ENCODE assay signal across 8 cellular contexts in genomic region chr6:147203311-147204059, GRCh38. TPM values are rescaled to one million over a fixed set of nuclear protein-coding genes. Genes with fewer than 3 reads are reported as not detected.
A peak's percentile ranks its signal among the peaks of the same experiment; 100 is the strongest.
DNase-seq lines count a peak whose midpoint lies in the region; ATAC-seq, FAIRE-seq and TF ChIP-seq lines count a peak whose summit lies in the region.

No MANE protein-coding gene starts in this region.

- TF ChIP-seq EP300 in HepG2 (IDR thresholded peaks at IDR 0.05; ENCODE audit: low read depth in 2 of 2, low read length in 2 of 2), result 0 out of 4 replicates have a peak, but pooled peaks of 1 of the 2 experiments have one; percentile 4
- no peak for TF ChIP-seq EP300 in HepG2 (CRISPR knock-in tag; IDR thresholded peaks at IDR 0.05; ENCODE audit: borderline replicate concordance)

- peak overlapping the region; percentile 93 for H3K4me2 ChIP-seq in HepG2 (ENCODE audit: low read depth, low read length)

- peak; percentile 31 for TF ChIP-seq RAD21 in HepG2 (CRISPR knock-in tag; IDR thresholded peaks at IDR 0.05)

- CTCF ChIA-PET in HepG2 (lab: Yijun Ruan, JAX; ENCODE audit: low intra/inter-chr PET ratio, low total read pairs), result interaction anchor here (1.0 kb wide), 1 partner anchor 346 kb away, joined by 4 read pairs; no protein-coding TSS in a partner anchor

- peaks cover 26% of the 10 kb centered on the region for H3K79me2 ChIP-seq in HepG2 (ENCODE audit: insufficient read depth, low read length)

- H3K4me1 ChIP-seq in HepG2 (ENCODE audit: insufficient read depth, low read length), result peaks cover 30% of the 10 kb centered on the region

- H3K27me3 ChIP-seq in HepG2 (ENCODE audit: control insufficient read depth in 1 of 2, insufficient read depth in 2 of 2, low read length in 2 of 2), result no peaks in the 10 kb centered on the region; a peak in 1 of 5 replicates

- POLR2A ChIA-PET in HepG2 (lab: Yijun Ruan, JAX), result interaction anchor here (0.8 to 2.4 kb wide), 4 partner anchors 11 to 224 kb away, joined by 3 to 7 read pairs (median 5); no protein-coding TSS in a partner anchor

- peak overlapping the region; percentile 77 for H3K9ac ChIP-seq in HepG2 (ENCODE audit: insufficient read depth, low read depth, low read length)

- H3K27ac ChIP-seq in coronary artery (peak overlapping the region; percentile 93 to 99), HepG2 (ENCODE audit: extremely low read length, insufficient read depth, low read length) (peak overlapping the region; percentile 53)

- intact Hi-C loops in HepG2 (cut with micrococcal nuclease; ENCODE audit: unreplicated experiment), result loop anchor here (2.0 to 5.0 kb wide), 3 partner anchors 141 to 346 kb away; no protein-coding TSS in a partner anchor

- H3K4me3 ChIP-seq in AG10803 (ENCODE audit: low read length), result peak overlapping the region; percentile 95
- H3K4me3 ChIP-seq in coronary artery, result peak overlapping the region; percentile 88
- peak overlapping the region; percentile 83 to 92 (median 91) for H3K4me3 ChIP-seq in HepG2 (replicated peaks in 1 of 3; ENCODE audit: insufficient read depth in 1 of 3, low read depth in 2 of 3, low read length in 3 of 3)

- TF ChIP-seq POLR2A in HepG2 (IDR thresholded peaks at IDR 0.05; ENCODE audit: insufficient read depth in 1 of 2, low read depth in 2 of 2, low read length in 2 of 2), result peak; percentile 1 to 80; a peak in 3 of 4 replicates

- WGBS in HepG2 (ENCODE audit: low lambda C conversion rate), result under 1% methylated on average over 51 of the region's 74 CpGs

- in situ Hi-C loops in HepG2 (cut with HindIII; ENCODE audit: extremely low pct_ligation_motif_present, low pct_unique_long_range_greater_than_20kb), result loop anchor here (10.0 kb wide), 2 partner anchors 219 to 299 kb away; no protein-coding TSS in a partner anchor

- DNase-seq in AG10803 (ENCODE audit: low read depth), result peak; percentile 87
- peak; percentile 44 for DNase-seq in NCI-H460 (ENCODE audit: extremely low read depth, low read depth)
- DNase-seq in activated CD4-positive, alpha-beta T cell treated with anti-CD3 and anti-CD28 coated beads for 48 hours, result peak; percentile 73
- DNase-seq in coronary artery (ENCODE audit: low spot score), result peak; percentile 83
- DNase-seq in HepG2 (ENCODE audit: low spot score), result peak; percentile 49
- DNase-seq in stimulated activated CD4-positive, alpha-beta T cell treated with anti-CD3 and anti-CD28 coated beads, Interleukin-2, amount 100 ng/mL, for 4 hours (ENCODE audit: low read depth), result peak; percentile 59

- FAIRE-seq in HepG2 (lab: Jason Lieb, UNC), result no peak

- TF ChIP-seq CTCF in AG10803 (conservative IDR thresholded peaks at IDR 0.05; ENCODE audit: low read length) (no peak), coronary artery (IDR thresholded peaks at IDR 0.05) (no peak), HepG2 (CRISPR knock-in tag; IDR thresholded peaks at IDR 0.05) (no peak; the same call in 1 of the 2 replicates)

- no peaks in the 10 kb centered on the region for H3K36me3 ChIP-seq in HepG2 (replicated peaks in 1 of 2; ENCODE audit: control insufficient read depth in 1 of 2, insufficient read depth in 2 of 2, low read length in 2 of 2)

- H2AFZ ChIP-seq in HepG2 (ENCODE audit: low read length), result peak overlapping the region; percentile 84

- ATAC-seq in GM19025 (IDR thresholded peaks at IDR 0.05; ENCODE audit: low read depth, unreplicated experiment) (peak; percentile 58), HG03196 (IDR thresholded peaks at IDR 0.05; ENCODE audit: unreplicated experiment) (peak; percentile 45), HepG2 (peak; percentile 75)

- no peaks in the 10 kb centered on the region; the same call in 1 of the 2 replicates for H4K20me1 ChIP-seq in HepG2 (ENCODE audit: insufficient read depth, low read length)

- H3K9me3 ChIP-seq in HepG2 (ENCODE audit: low read length), result no peaks in the 10 kb centered on the region

- no TSS peak for BruUV-seq in HepG2 (replicated peaks; lab: Mats Ljungman, UMichigan)

TF ChIP-seq in HepG2, 621 proteins besides CTCF, POLR2A, EP300 and RAD21 (continues in another document):
- TF ChIP-seq ZNF773 (CRISPR knock-in tag; IDR thresholded peaks at IDR 0.05; ENCODE audit: borderline replicate concordance), result peak; percentile 75; the same call in 1 of the 2 replicates
- TF ChIP-seq POLR2AphosphoS5 (IDR thresholded peaks at IDR 0.05; ENCODE audit: low read depth, low read length), result peak; percentile 36; the same call in 1 of the 2 replicates
- peak; percentile 83 for TF ChIP-seq ZBTB2 (CRISPR knock-in tag; IDR thresholded peaks at IDR 0.05; ENCODE audit: low read depth)
- 0 out of 2 replicates have a peak, but pooled peaks have one; percentile 25 for TF ChIP-seq HOMEZ (CRISPR knock-in tag; IDR thresholded peaks at IDR 0.05; ENCODE audit: low read depth)
- peak; percentile 84; the same call in 1 of the 2 replicates for TF ChIP-seq ZBED4 (CRISPR knock-in tag; IDR thresholded peaks at IDR 0.05; ENCODE audit: borderline replicate concordance)

RNA-seq across cellular contexts. Expression of gene STXBP5, which starts 0.7 kb away (rescaled TPM):
- total RNA-seq in NCI-H460 (2014; rRNA removed; shearing (Covaris generic)), result 15.3 and 22.5 TPM in 2 replicates
- 11.0 and 19.9 TPM in 2 replicates for polyA plus RNA-seq in NCI-H460 (2014; cell fraction: nucleus; rRNA removed)
- total RNA-seq in HepG2 (2016; rRNA removed; fragmentation: Illumina TruSeq; extraction: Trizol), result 19.4 and 21.8 TPM in 2 replicates
- 3.0 and 4.1 TPM in 2 replicates for total RNA-seq in HepG2 (2016; cell fraction: cytosol; rRNA removed; fragmentation: Illumina TruSeq; extraction: Trizol; ENCODE audit: low read depth)
- total RNA-seq in HepG2 (2016; cell fraction: insoluble cytoplasmic fraction; rRNA removed; fragmentation: Illumina TruSeq; extraction: Trizol), result 18.5 and 18.8 TPM in 2 replicates
- total RNA-seq in HepG2 (2016; cell fraction: membrane; rRNA removed; fragmentation: Illumina TruSeq; extraction: Trizol), result 6.7 and 8.3 TPM in 2 replicates
- total RNA-seq in HepG2 (2016; cell fraction: nucleus; rRNA removed; fragmentation: Illumina TruSeq; extraction: Trizol), result 36.7 and 39.8 TPM in 2 replicates
- polyA plus RNA-seq in HepG2 (2011; rRNA removed), result 8.8 and 9.5 TPM in 2 replicates
- polyA plus RNA-seq in HepG2 (2011; cell fraction: cytosol; rRNA removed), result 3.9 and 6.8 TPM in 2 replicates
- polyA plus RNA-seq in HepG2 (2011; cell fraction: nucleus; rRNA removed), result 7.1 and 11.0 TPM in 2 replicates
- 5.4 and 7.4 TPM in 2 replicates for polyA plus RNA-seq in HepG2 (2012)
- polyA plus RNA-seq in HepG2 (2016; cell fraction: cytosol; fragmentation: Illumina TruSeq; extraction: Trizol; ENCODE audit: low read depth), result 0.29 and 0.48 TPM in 2 replicates
- polyA plus RNA-seq in HepG2 (2016; cell fraction: insoluble cytoplasmic fraction; fragmentation: Illumina TruSeq; extraction: Trizol; ENCODE audit: low read depth), result 10.8 and 12.3 TPM in 2 replicates
- 1.5 and 1.9 TPM in 2 replicates for polyA plus RNA-seq in HepG2 (2016; cell fraction: membrane; fragmentation: Illumina TruSeq; extraction: Trizol; ENCODE audit: low read depth)
- polyA plus RNA-seq in HepG2 (2016; cell fraction: nucleus; fragmentation: Illumina TruSeq; extraction: Trizol; ENCODE audit: insufficient read depth, low read depth), result 14.3 and 16.7 TPM in 2 replicates
- 22.2 and 28.0 TPM in 2 replicates for polyA minus RNA-seq in HepG2 (2011; rRNA and poly(A)+ RNA removed; ENCODE audit: low replicate concordance)
- 22.2 and 25.0 TPM in 2 replicates for polyA minus RNA-seq in HepG2 (2011; cell fraction: cytosol; rRNA and poly(A)+ RNA removed)
- 87.7 and 92.5 TPM in 2 replicates for polyA minus RNA-seq in HepG2 (2011; cell fraction: nucleus; rRNA and poly(A)+ RNA removed)

Comparison
In these comparisons a context has a peak if more than half of its experiments do, and no peak if none do; other contexts are left out.
1. Peak in every context shown above with its lines: DNase-seq, ATAC-seq, H3K4me3 ChIP-seq and H3K27ac ChIP-seq.